ENCODE assay signal across 9 cellular contexts in genomic region chr19:18001837-18002345, GRCh38. TPM values are rescaled to one million over a fixed set of nuclear protein-coding genes. Genes with fewer than 3 reads are reported as not detected.
A peak's percentile ranks its signal among the peaks of the same experiment; 100 is the strongest.
DNase-seq lines count a peak whose midpoint lies in the region; ATAC-seq, FAIRE-seq and TF ChIP-seq lines count a peak whose summit lies in the region.
"Had no signal": no experiment of that assay in that cellular context is flagged by ENCODE, and none has a peak within 500 bp of the region (broad histone marks: within the 10 kb centered on the region; RNA-seq: fewer than 3 reads in every experiment).

No MANE protein-coding gene starts in this region.

- ATAC-seq in heart left ventricle (no peak), Right ventricle myocardium inferior (no peak), GM12878 (no peak), upper lobe of left lung (ENCODE audit: low FRiP score in 2 of 2) (no peak), GM21447 (IDR thresholded peaks at IDR 0.05; ENCODE audit: unreplicated experiment) (no peak), HG03280 (IDR thresholded peaks at IDR 0.05; ENCODE audit: unreplicated experiment) (no peak)

- TF ChIP-seq POLR2A in heart left ventricle (IDR thresholded peaks at IDR 0.05) = no peak
- no peak for TF ChIP-seq POLR2A in GM12878 (IDR thresholded peaks at IDR 0.05; ENCODE audit: low read depth, low read length)
- TF ChIP-seq POLR2A in upper lobe of left lung (IDR thresholded peaks at IDR 0.05) = no peak

- intact Hi-C loops in heart left ventricle (cut with DNase I) (loop anchor here in 1 of 10 donors (10.0 kb wide), 1 partner anchor 153 kb away; the partner anchor contains the start of gene PIK3R2), Right ventricle myocardium inferior (cut with DNase I) (no loop called here), GM12878 (cut with micrococcal nuclease; ENCODE audit: unreplicated experiment) (no loop called here)

- no peaks in the 10 kb centered on the region for H4K20me1 ChIP-seq in GM12878 (ENCODE audit: control insufficient read depth, insufficient read depth)

- H3K23ac ChIP-seq in mesenchymal stem cell (ENCODE audit: low read length in 2 of 2) = no peak overlapping the region

- BruUV-seq in GM12878 (replicated peaks; lab: Mats Ljungman, UMichigan) = no TSS peak

- CTCF ChIA-PET in GM12878 (lab: Yijun Ruan, JAX) = interaction anchor here (0.6 to 13.5 kb wide), 9 partner anchors 50 to 286 kb away, joined by 3 to 302 read pairs (median 4); partner anchors contain the start of genes CCDC124 and IL12RB1

- H2BK15ac ChIP-seq in mesenchymal stem cell (ENCODE audit: low read depth, poor library complexity, severe bottlenecking) = no peak overlapping the region

- TF ChIP-seq RAD21 in GM12878 (IDR thresholded peaks at IDR 0.05; ENCODE audit: insufficient read depth, low read depth, low read length) = no peak

- in situ Hi-C loops in GM12878 (cut with MboI) = no loop called here

- POLR2A ChIA-PET in GM12878 (lab: Charles Lee) = interaction anchor here (0.9 to 1.9 kb wide), 7 partner anchors 21 to 159 kb away, joined by 3 to 14 read pairs (median 4); partner anchors contain the start of gene RPL18A

- no peak overlapping the region for H3K18ac ChIP-seq in mesenchymal stem cell (ENCODE audit: low read depth in 1 of 2, low read length in 2 of 2)

- peaks cover 10% of the 10 kb centered on the region for H3K79me1 ChIP-seq in mesenchymal stem cell (replicated peaks; ENCODE audit: low read length, poor library complexity, severe bottlenecking)

- no peak overlapping the region for H4K8ac ChIP-seq in mesenchymal stem cell (ENCODE audit: low read length)

- peak overlapping the region; percentile 57 for H3K9ac ChIP-seq in GM12878 (ENCODE audit: control insufficient read depth, insufficient read depth, low read length)
- H3K9ac ChIP-seq in mesenchymal stem cell (ENCODE audit: low read length) = peak overlapping the region; percentile 88

- DNase-seq in heart left ventricle = no peak
- no peak for DNase-seq in Right ventricle myocardium inferior (ENCODE audit: missing footprints)
- DNase-seq in GM12878 (ENCODE audit: low read depth, low spot score) = no peak
- DNase-seq in mesenchymal stem cell = no peak
- DNase-seq in upper lobe of left lung = no peak
- DNase-seq in activated gamma-delta T cell treated with Interleukin-2 at 50 U/mL for 16 hours = no peak

- SMC1A ChIA-PET in GM12878 (lab: Charles Lee; ENCODE audit: uncharacterized antibody, unreplicated experiment) = interaction anchor here (1.2 to 2.0 kb wide), 3 partner anchors 43 to 57 kb away, joined by 3 to 6 read pairs (median 3); no protein-coding TSS in a partner anchor

- peak overlapping the region; percentile 77 to 94 (median 90) for H3K27ac ChIP-seq in heart left ventricle
- H3K27ac ChIP-seq in GM12878 (ENCODE audit: control insufficient read depth, insufficient read depth) = peak overlapping the region; percentile 62
- no peak overlapping the region for H3K27ac ChIP-seq in mesenchymal stem cell (ENCODE audit: low read length, poor library complexity, severe bottlenecking)
- H3K27ac ChIP-seq in upper lobe of left lung = peak overlapping the region; percentile 86 to 98 (median 96)
- H3K27ac ChIP-seq: cardiac muscle cell had no signal

- H4K91ac ChIP-seq in mesenchymal stem cell (ENCODE audit: low read length) = no peak overlapping the region

- no peak overlapping the region for H3K4ac ChIP-seq in mesenchymal stem cell (ENCODE audit: low read depth in 1 of 2, low read length in 2 of 2)

- no peak overlapping the region; the same call in 1 of the 2 replicates for H2AFZ ChIP-seq in GM12878 (ENCODE audit: control insufficient read depth, low read depth, low read length)
- H2AFZ ChIP-seq in mesenchymal stem cell (ENCODE audit: low read depth, low read length) = no peak overlapping the region

- H3K36me3 ChIP-seq in heart left ventricle (peaks cover 0 to 3% (median 0%) of the 10 kb centered on the region in 9 donors), GM12878 (ENCODE audit: control insufficient read depth in 2 of 2, insufficient read depth in 2 of 2, low read length in 1 of 2) (no peaks in the 10 kb centered on the region), mesenchymal stem cell (ENCODE audit: control insufficient read depth in 1 of 2, insufficient read depth in 2 of 2, low read depth in 1 of 2, low read length in 2 of 2) (no peaks in the 10 kb centered on the region), upper lobe of left lung (peaks cover 0 to 10% (median 2%) of the 10 kb centered on the region in 4 donors)
- H3K36me3 ChIP-seq: cardiac muscle cell had no signal

- peaks cover 10% of the 10 kb centered on the region for H3K79me2 ChIP-seq in GM12878 (ENCODE audit: control insufficient read depth, insufficient read depth, low read length)

- peak overlapping the region; percentile 79 for H3K4me2 ChIP-seq in GM12878 (ENCODE audit: control insufficient read depth, insufficient read depth)
- peak overlapping the region; percentile 44 for H3K4me2 ChIP-seq in mesenchymal stem cell (ENCODE audit: low read length, poor library complexity, severe bottlenecking)

- peak overlapping the region in 1 of 2 experiments; percentile 74 for H3K14ac ChIP-seq in mesenchymal stem cell (ENCODE audit: low read length in 2 of 2)

- TF ChIP-seq EP300 in GM12878 (IDR thresholded peaks at IDR 0.05; ENCODE audit: borderline replicate concordance in 1 of 2, control insufficient read depth in 1 of 2, low read depth in 2 of 2, low read length in 2 of 2) (no peak), upper lobe of left lung (IDR thresholded peaks at IDR 0.05) (no peak)

- no peak overlapping the region for H2BK12ac ChIP-seq in mesenchymal stem cell (ENCODE audit: low read length in 2 of 2)

- H3K27me3 ChIP-seq in heart left ventricle (peaks cover 0 to 11% (median 0%) of the 10 kb centered on the region in 9 donors), GM12878 (replicated peaks in 1 of 2; ENCODE audit: control insufficient read depth in 2 of 2, insufficient read depth in 2 of 2, low read length in 1 of 2) (no peaks in the 10 kb centered on the region), mesenchymal stem cell (ENCODE audit: control insufficient read depth in 1 of 2, insufficient read depth in 1 of 2, low read length in 2 of 2) (no peaks in the 10 kb centered on the region), upper lobe of left lung (no peaks in the 10 kb centered on the region)

- 26 to 57% (median 42%) methylated on average over 4 to 12 of the region's 12 CpGs for WGBS in heart left ventricle, 4 donors
- WGBS in GM12878 (ENCODE audit: insufficient coverage, insufficient replicate concordance, low lambda C conversion rate, missing lambda C conversion rate) = 2% methylated on average over 12 of the region's 12 CpGs
- 90% methylated on average over 12 of the region's 12 CpGs for WGBS in mesenchymal stem cell
- WGBS in upper lobe of left lung, 2 donors = 34 to 42% methylated on average over 4 to 12 of the region's 12 CpGs

- no peak overlapping the region for H2BK120ac ChIP-seq in mesenchymal stem cell (ENCODE audit: low read depth, low read length)

- TF ChIP-seq CTCF in heart left ventricle (IDR thresholded peaks at IDR 0.05) = no peak
- TF ChIP-seq CTCF in GM12878 (IDR thresholded peaks at IDR 0.05 in 2 of 3, conservative IDR thresholded peaks at IDR 0.05 in 1 of 3; ENCODE audit: control insufficient read depth in 2 of 3, extremely low read depth in 1 of 3, insufficient read depth in 1 of 3, low read depth in 3 of 3, low read length in 3 of 3) = no peak
- no peak for TF ChIP-seq CTCF in upper lobe of left lung (IDR thresholded peaks at IDR 0.05)

- FAIRE-seq in GM12878 (lab: Jason Lieb, UNC) = peak; percentile 47

- H2BK5ac ChIP-seq in mesenchymal stem cell (ENCODE audit: low read depth, low read length, poor library complexity, severe bottlenecking) = no peak overlapping the region

- RAD21 ChIA-PET in GM12878 (lab: Charles Lee; ENCODE audit: unreplicated experiment) = interaction anchor here (0.8 to 2.0 kb wide), 7 partner anchors 43 to 169 kb away, joined by 3 to 7 read pairs (median 4); partner anchors contain the start of gene CCDC124

- H3K4me3 ChIP-seq in heart left ventricle (peak overlapping the region; percentile 45 to 88 (median 82)), GM12878 (peak overlapping the region; percentile 75), mesenchymal stem cell (ENCODE audit: insufficient read depth in 1 of 2, low read depth in 1 of 2, low read length in 2 of 2) (peak overlapping the region; percentile 5 to 84), upper lobe of left lung (peak overlapping the region; percentile 68 to 96 (median 86))

- H3K4me1 ChIP-seq in heart left ventricle (peaks cover 0 to 33% (median 7%) of the 10 kb centered on the region in 12 donors), GM12878 (ENCODE audit: control insufficient read depth, insufficient read depth, low read length) (peaks cover 9% of the 10 kb centered on the region), mesenchymal stem cell (ENCODE audit: control insufficient read depth, insufficient read depth, low read depth, low read length) (peaks cover 13% of the 10 kb centered on the region), upper lobe of left lung (peaks cover 23 to 56% (median 31%) of the 10 kb centered on the region in 4 donors)

- H2AK5ac ChIP-seq in mesenchymal stem cell (ENCODE audit: low read length, severe bottlenecking) = no peak overlapping the region

- H3K9me3 ChIP-seq in heart left ventricle (no peaks in the 10 kb centered on the region), GM12878 (replicated peaks; ENCODE audit: control insufficient read depth, insufficient read depth, low read length) (no peaks in the 10 kb centered on the region), mesenchymal stem cell (ENCODE audit: control insufficient read depth, low read length) (no peaks in the 10 kb centered on the region), upper lobe of left lung (no peaks in the 10 kb centered on the region)

RNA-seq across cellular contexts. Expression of gene ARRDC2, which starts 6.1 kb away (rescaled TPM):
- total RNA-seq in heart left ventricle (10 to 100 TPM in 4 of 9 donors, 1 to 10 TPM in 5; 5.8 to 35.5 (median 9.9) TPM), Right ventricle myocardium inferior (17.4 TPM), GM12878 (2014; rRNA removed) (6.8 and 8.8 TPM in 2 replicates), GM12878 (2014; rRNA removed; fragmentation: Illumina TruSeq; extraction: Trizol) (5.5 TPM in 2 replicates), GM12878 (2021) (9.3 and 10.1 TPM in 2 replicates), upper lobe of left lung (100 to 1,000 TPM in 2 of 6 donors, 10 to 100 TPM in 4; 53.6 to 253 (median 78.8) TPM)
- polyA plus RNA-seq in heart left ventricle (10 to 100 TPM; 14.9 to 26.1 TPM), GM12878 (2011; rRNA removed) (4.4 and 5.2 TPM in 2 replicates), GM12878 (2014; fragmentation: Illumina TruSeq; extraction: Trizol) (4.3 and 4.7 TPM in 2 replicates), GM12878 (2014; fragmentation: Nextera tagmentation; extraction: Ambion mirVana) (1 to 10 TPM in 1 of 2 experiments, under 1 TPM in 1; 0.48 to 1.1 TPM), GM12878 (2014; rRNA removed) (9.6 and 11.1 TPM in 2 replicates), GM12878 (2016; fragmentation: Nextera tagmentation; extraction: Ambion mirVana) (1 to 10 TPM; 1.1 to 2.7 TPM)
- total RNA-seq in GM12878 (2013; cell fraction: nucleolus; rRNA removed) = 19.4 and 23.9 TPM in 2 replicates
- polyA plus RNA-seq in GM12878 (2011; ENCODE audit: low read depth) = 3.8 TPM
- polyA plus RNA-seq in GM12878 (2011; cell fraction: cytosol; rRNA removed) = 3.9 and 6.7 TPM in 2 replicates
- polyA plus RNA-seq in GM12878 (2011; cell fraction: nucleus; rRNA removed) = 31.0 and 35.9 TPM in 2 replicates
- 6.5 and 8.6 TPM in 2 replicates for polyA plus RNA-seq in GM12878 (2012)
- 3.4 and 4.4 TPM in 2 replicates for polyA minus RNA-seq in GM12878 (2011; rRNA and poly(A)+ RNA removed)
- polyA minus RNA-seq in GM12878 (2011; cell fraction: cytosol; rRNA and poly(A)+ RNA removed) = 2.3 and 3.7 TPM in 2 replicates
- polyA minus RNA-seq in GM12878 (2011; cell fraction: nucleus; rRNA and poly(A)+ RNA removed) = 4.4 and 8.6 TPM in 2 replicates
- polyA plus RNA-seq in mesenchymal stem cell (2013, experiment 1 of 2) = 3.7 TPM
- 3.6 TPM for polyA plus RNA-seq in mesenchymal stem cell (2013, experiment 2 of 2)

RNA-seq across cellular contexts. Expression of gene KCNN1, which starts 35.0 kb away (rescaled TPM):
- total RNA-seq in heart left ventricle (under 1 TPM in 2 of 9 donors, not detected in 7; 0.07 to 0.27 TPM), Right ventricle myocardium inferior (not detected), GM12878 (2014; rRNA removed) (0.40 and 0.60 TPM in 2 replicates), GM12878 (2014; rRNA removed; fragmentation: Illumina TruSeq; extraction: Trizol) (0.09 and 0.14 TPM in 2 replicates), GM12878 (2021) (0.43 and 0.87 TPM in 2 replicates), upper lobe of left lung (under 1 TPM in 2 of 6 donors, not detected in 4; 0.34 to 0.37 TPM)
- polyA plus RNA-seq in heart left ventricle (under 1 TPM; 0.03 to 0.08 TPM), GM12878 (2011; rRNA removed) (0.45 and 0.95 TPM in 2 replicates), GM12878 (2014; fragmentation: Illumina TruSeq; extraction: Trizol) (0.04 and 0.10 TPM in 2 replicates), GM12878 (2014; fragmentation: Nextera tagmentation; extraction: Ambion mirVana) (under 1 TPM in 1 of 2 experiments, not detected in 1; 0.02 TPM), GM12878 (2014; rRNA removed) (0.13 and 0.31 TPM in 2 replicates), GM12878 (2016; fragmentation: Nextera tagmentation; extraction: Ambion mirVana) (under 1 TPM; 0.16 TPM)
- 12.0 and 14.7 TPM in 2 replicates for total RNA-seq in GM12878 (2013; cell fraction: nucleolus; rRNA removed)
- polyA plus RNA-seq in GM12878 (2011; ENCODE audit: low read depth) = 0.64 TPM
- 1.2 and 1.5 TPM in 2 replicates for polyA plus RNA-seq in GM12878 (2011; cell fraction: cytosol; rRNA removed)
- 1.9 and 2.6 TPM in 2 replicates for polyA plus RNA-seq in GM12878 (2011; cell fraction: nucleus; rRNA removed)
- 1.4 and 1.6 TPM in 2 replicates for polyA plus RNA-seq in GM12878 (2012)
- polyA minus RNA-seq in GM12878 (2011; rRNA and poly(A)+ RNA removed) = 1.5 and 2.3 TPM in 2 replicates
- 0.52 TPM in 1 of 2 replicates, not detected in the other for polyA minus RNA-seq in GM12878 (2011; cell fraction: cytosol; rRNA and poly(A)+ RNA removed)
- 0.85 and 1.1 TPM in 2 replicates for polyA minus RNA-seq in GM12878 (2011; cell fraction: nucleus; rRNA and poly(A)+ RNA removed)
- polyA plus RNA-seq in mesenchymal stem cell (2013, experiment 1 of 2) = 0.12 TPM
- polyA plus RNA-seq in mesenchymal stem cell (2013, experiment 2 of 2) = 0.15 TPM
